12 cellular contexts compared by ENCODE assay signal in genomic region chr12:41605528-41606295, GRCh38.
DNase-seq lines count a peak whose midpoint lies in the region; ATAC-seq and TF ChIP-seq lines count a peak whose summit lies in the region.
"Had no signal": no experiment of that assay in that cellular context is flagged by ENCODE, and none has a peak within 500 bp of the region (broad histone marks: within the 10 kb centered on the region; RNA-seq: fewer than 3 reads in every experiment).

No MANE protein-coding gene starts in this region.

- peaks cover 3% of the 10 kb centered on the region for H3K9me3 Mint-ChIP-seq in activated CD4-positive, alpha-beta T cell treated with anti-CD3 and anti-CD28 coated beads for 36 hours (ENCODE audit: low read depth)
- no peaks in the 10 kb centered on the region for H3K9me3 Mint-ChIP-seq in CD8-positive, alpha-beta T cell

- CTCF ChIA-PET in activated CD4-positive, alpha-beta T cell treated with anti-CD3 and anti-CD28 coated beads for 36 hours (lab: Charles Lee) = no interaction called here
- CTCF ChIA-PET in CD8-positive, alpha-beta T cell (lab: Charles Lee) = no interaction called here

- no peaks in the 10 kb centered on the region for H3K36me3 Mint-ChIP-seq in activated CD4-positive, alpha-beta T cell treated with anti-CD3 and anti-CD28 coated beads for 36 hours (ENCODE audit: low read depth)
- H3K36me3 Mint-ChIP-seq in CD8-positive, alpha-beta T cell = no peaks in the 10 kb centered on the region

- ATAC-seq in activated CD4-positive, alpha-beta T cell treated with anti-CD3 and anti-CD28 coated beads for 36 hours = peak; percentile 30
- ATAC-seq in upper lobe of right lung = peak; percentile 85
- ATAC-seq in GM21786 (IDR thresholded peaks at IDR 0.05; ENCODE audit: unreplicated experiment) = no peak
- ATAC-seq in CD8-positive, alpha-beta T cell = no peak

- H3K4me1 ChIP-seq in upper lobe of right lung = no peaks in the 10 kb centered on the region
- no peaks in the 10 kb centered on the region for H3K4me1 ChIP-seq in CD8-positive, alpha-beta T cell (ENCODE audit: insufficient read depth, low read length)

- POLR2A ChIA-PET in activated CD4-positive, alpha-beta T cell treated with anti-CD3 and anti-CD28 coated beads for 36 hours (lab: Charles Lee) = no interaction called here
- POLR2A ChIA-PET in CD8-positive, alpha-beta T cell (lab: Charles Lee) = no interaction called here

- H3K4me1 Mint-ChIP-seq in activated CD4-positive, alpha-beta T cell treated with anti-CD3 and anti-CD28 coated beads for 36 hours = no peaks in the 10 kb centered on the region
- H3K4me1 Mint-ChIP-seq in CD8-positive, alpha-beta T cell (ENCODE audit: low read depth) = no peaks in the 10 kb centered on the region
- H3K4me1 Mint-ChIP-seq: endodermal cell, nephron progenitor cell had no signal

- H3K4me3 ChIP-seq in epithelial cell of proximal tubule (ENCODE audit: low read depth, low read length) (no peak overlapping the region), upper lobe of right lung (no peak overlapping the region)
- no peak overlapping the region for H3K4me3 ChIP-seq in CD8-positive, alpha-beta T cell (ENCODE audit: low read depth, low read length)

- H3K9me3 ChIP-seq in upper lobe of right lung = no peaks in the 10 kb centered on the region
- H3K9me3 ChIP-seq in CD8-positive, alpha-beta T cell (ENCODE audit: low read length) = no peaks in the 10 kb centered on the region

- no peaks in the 10 kb centered on the region for H3K36me3 ChIP-seq in upper lobe of right lung
- no peaks in the 10 kb centered on the region for H3K36me3 ChIP-seq in CD8-positive, alpha-beta T cell (ENCODE audit: insufficient read depth, low read length)

- intact Hi-C loops in activated CD4-positive, alpha-beta T cell treated with anti-CD3 and anti-CD28 coated beads for 36 hours (cut with DNase I, micrococcal nuclease) = no loop called here
- intact Hi-C loops in upper lobe of right lung (cut with DNase I) = no loop called here
- intact Hi-C loops in CD8-positive, alpha-beta T cell (cut with DNase I, micrococcal nuclease) = no loop called here

- no peaks in the 10 kb centered on the region for H3K27me3 ChIP-seq in upper lobe of right lung
- H3K27me3 ChIP-seq in CD8-positive, alpha-beta T cell (ENCODE audit: insufficient read depth, low read length) = no peaks in the 10 kb centered on the region

- TF ChIP-seq CTCF in epithelial cell of proximal tubule (conservative IDR thresholded peaks at IDR 0.05; ENCODE audit: low read depth, low read length) = no peak
- no peak for TF ChIP-seq CTCF in upper lobe of right lung (IDR thresholded peaks at IDR 0.05)
- TF ChIP-seq CTCF in CD8-positive, alpha-beta T cell (IDR thresholded peaks at IDR 0.05) = no peak

- H3K27ac ChIP-seq in upper lobe of right lung = no peak overlapping the region
- no peak overlapping the region for H3K27ac ChIP-seq in CD8-positive, alpha-beta T cell (ENCODE audit: low read depth, low read length)

- H3K4me3 Mint-ChIP-seq in activated CD4-positive, alpha-beta T cell treated with anti-CD3 and anti-CD28 coated beads for 36 hours = no peak overlapping the region
- no peak overlapping the region for H3K4me3 Mint-ChIP-seq in CD8-positive, alpha-beta T cell
- H3K4me3 Mint-ChIP-seq: endodermal cell, nephron progenitor cell had no signal

- no peak overlapping the region for H3K27ac Mint-ChIP-seq in activated CD4-positive, alpha-beta T cell treated with anti-CD3 and anti-CD28 coated beads for 36 hours
- no peak overlapping the region for H3K27ac Mint-ChIP-seq in CD8-positive, alpha-beta T cell
- H3K27ac Mint-ChIP-seq: endodermal cell, nephron progenitor cell had no signal

- no peaks in the 10 kb centered on the region for H3K27me3 Mint-ChIP-seq in activated CD4-positive, alpha-beta T cell treated with anti-CD3 and anti-CD28 coated beads for 36 hours
- H3K27me3 Mint-ChIP-seq in CD8-positive, alpha-beta T cell (ENCODE audit: low read depth) = no peaks in the 10 kb centered on the region

- DNase-seq in activated CD4-positive, alpha-beta T cell treated with anti-CD3 and anti-CD28 coated beads for 36 hours = no peak
- no peak for DNase-seq in activated CD4-positive, alpha-beta T cell treated with anti-CD3 and anti-CD28 coated beads for 4 hours
- DNase-seq in MV-4-11 (lab: John Stamatoyannopoulos, UW) (peak; percentile 75), epithelial cell of proximal tubule (ENCODE audit: low read depth) (peak; percentile 45), upper lobe of right lung (no peak)
- DNase-seq in CD8-positive, alpha-beta T cell = no peak
- no peak for DNase-seq in stimulated activated CD4-positive, alpha-beta T cell treated with anti-CD3 and anti-CD28 coated beads, Interleukin-2, amount 100 ng/mL, for 24 hours
- DNase-seq: activated T-cell treated with anti-CD3 and anti-CD28 coated beads, Interleukin-2, amount 50 U/mL, for 1 hour; Calu3; nephron progenitor cell had no signal

Comparison
In these comparisons a context has a peak if more than half of its experiments do, and no peak if none do; other contexts are left out.
1. ATAC-seq: peak in activated CD4-positive, alpha-beta T cell treated with anti-CD3 and anti-CD28 coated beads for 36 hours (single experiment) and upper lobe of right lung (single experiment); none in GM21786 (single experiment) and CD8-positive, alpha-beta T cell (single experiment).
2. DNase-seq: peak in MV-4-11 (single experiment) and epithelial cell of proximal tubule (single experiment); none in activated CD4-positive, alpha-beta T cell treated with anti-CD3 and anti-CD28 coated beads for 36 hours (single experiment), activated CD4-positive, alpha-beta T cell treated with anti-CD3 and anti-CD28 coated beads for 4 hours (0 of 2), upper lobe of right lung (single experiment), CD8-positive, alpha-beta T cell (0 of 7) and stimulated activated CD4-positive, alpha-beta T cell treated with anti-CD3 and anti-CD28 coated beads, Interleukin-2, amount 100 ng/mL, for 24 hours (0 of 2).